1 cellular context compared by ENCODE assay signal in the genomic region with DNA sequence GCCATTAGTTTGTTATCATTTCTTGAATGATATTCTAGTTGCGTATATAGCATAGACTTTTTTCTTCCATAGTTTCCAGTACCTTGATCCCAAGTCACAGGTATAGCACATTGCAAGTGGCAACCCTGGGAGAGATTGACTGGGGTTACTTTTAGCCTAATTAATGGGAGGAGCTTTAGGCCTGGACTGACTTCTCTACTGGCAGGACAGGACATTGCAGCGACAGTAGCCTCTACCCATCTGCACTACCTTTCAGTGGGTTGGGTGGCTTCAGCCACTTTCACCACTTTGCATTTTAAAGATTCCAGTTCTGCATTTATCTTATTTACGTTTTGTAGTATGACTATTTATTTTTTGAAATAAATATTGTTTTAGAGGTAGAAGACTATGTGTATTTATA.
TF ChIP-seq lines count a peak whose summit lies in the region.

No MANE protein-coding gene starts in this region.

TF ChIP-seq in HEK293T, 16 proteins besides CTCF, POLR2A, EP300 and RAD21 (continued from another document):
- no peak for TF ChIP-seq SUZ12 (IDR thresholded peaks at IDR 0.05)
